ENCODE assay signal across 8 cellular contexts in genomic region chr2:28155627-28156026, GRCh38.
A peak's percentile ranks its signal among the peaks of the same experiment; 100 is the strongest.
DNase-seq lines count a peak whose midpoint lies in the region; TF ChIP-seq lines count a peak whose summit lies in the region.

No MANE protein-coding gene starts in this region.

- POLR2A ChIA-PET in AG04450 (lab: Yijun Ruan, JAX) (no interaction called here), GM10248 (lab: Yijun Ruan, JAX) (no interaction called here), RWPE1 (lab: Yijun Ruan, JAX; ENCODE audit: low non-redundant PET) (no interaction called here)
- POLR2A ChIA-PET in activated CD4-positive, alpha-beta T cell treated with anti-CD3 and anti-CD28 coated beads, Interleukin-2, amount 10 ng/mL, durations not matched to agents 7 days and 5 days (lab: Charles Lee), result no interaction called here

- H3K4me1 Mint-ChIP-seq in glutamatergic neuron (ENCODE audit: low read depth, unreplicated experiment), result no peaks in the 10 kb centered on the region
- no peaks in the 10 kb centered on the region for H3K4me1 Mint-ChIP-seq in activated CD4-positive, alpha-beta T cell treated with anti-CD3 and anti-CD28 coated beads, Interleukin-2, amount 10 ng/mL, durations not matched to agents 7 days and 5 days

- TF ChIP-seq CTCF in AG04450 (IDR thresholded peaks at IDR 0.05; ENCODE audit: low read depth, low read length), result peak; percentile 49
- peak; percentile 10 for TF ChIP-seq CTCF in GM10248 (IDR thresholded peaks at IDR 0.05; ENCODE audit: control extremely low read depth, extremely low read depth, low read depth, missing control alignments)
- TF ChIP-seq CTCF in RWPE1 (conservative IDR thresholded peaks at IDR 0.05; ENCODE audit: low read depth), result peak; percentile 31; the same call in 1 of the 2 replicates
- TF ChIP-seq CTCF in glutamatergic neuron (IDR thresholded peaks at IDR 0.05; ENCODE audit: partially characterized antibody, unreplicated experiment), result peak; percentile 73

- CTCF ChIA-PET in AG04450 (lab: Charles Lee) (interaction anchor here (0.8 to 1.1 kb wide), 2 partner anchors 10 to 432 kb away, joined by 3 read pairs; no protein-coding TSS in a partner anchor), GM10248 (lab: Yijun Ruan, JAX) (no interaction called here), RWPE1 (lab: Yijun Ruan, JAX) (interaction anchor here (0.7 kb wide), 2 partner anchors 93 to 184 kb away, joined by 3 to 4 read pairs; no protein-coding TSS in a partner anchor)
- CTCF ChIA-PET in activated CD4-positive, alpha-beta T cell treated with anti-CD3 and anti-CD28 coated beads, Interleukin-2, amount 10 ng/mL, durations not matched to agents 7 days and 5 days (lab: Charles Lee), result interaction anchor here (0.6 kb wide), 1 partner anchor 105 kb away, joined by 3 read pairs; no protein-coding TSS in a partner anchor

- H3K27me3 ChIP-seq in AG04450 (ENCODE audit: control insufficient read depth, insufficient read depth, low read length), result no peaks in the 10 kb centered on the region

- H3K9me3 Mint-ChIP-seq in glutamatergic neuron (ENCODE audit: unreplicated experiment), result no peaks in the 10 kb centered on the region
- peaks cover 23% of the 10 kb centered on the region for H3K9me3 Mint-ChIP-seq in activated CD4-positive, alpha-beta T cell treated with anti-CD3 and anti-CD28 coated beads, Interleukin-2, amount 10 ng/mL, durations not matched to agents 7 days and 5 days

- H3K9me3 ChIP-seq in AG04450 (ENCODE audit: control insufficient read depth, insufficient read depth, low read length), result peaks cover 3% of the 10 kb centered on the region; the same call in 1 of the 2 replicates

- no peak overlapping the region for H3K4me3 Mint-ChIP-seq in glutamatergic neuron (ENCODE audit: unreplicated experiment)
- no peak overlapping the region for H3K4me3 Mint-ChIP-seq in activated CD4-positive, alpha-beta T cell treated with anti-CD3 and anti-CD28 coated beads, Interleukin-2, amount 10 ng/mL, durations not matched to agents 7 days and 5 days

- H3K27me3 Mint-ChIP-seq in glutamatergic neuron (ENCODE audit: unreplicated experiment), result no peaks in the 10 kb centered on the region
- H3K27me3 Mint-ChIP-seq in activated CD4-positive, alpha-beta T cell treated with anti-CD3 and anti-CD28 coated beads, Interleukin-2, amount 10 ng/mL, durations not matched to agents 7 days and 5 days, result no peaks in the 10 kb centered on the region

- no peak overlapping the region for H3K4me3 ChIP-seq in AG04450 (ENCODE audit: low read depth, low read length)

- no peak overlapping the region for H3K27ac ChIP-seq in AG04450 (ENCODE audit: low read depth, low read length)
- H3K27ac ChIP-seq in RWPE1, result no peak overlapping the region

- H3K27ac Mint-ChIP-seq in glutamatergic neuron (ENCODE audit: unreplicated experiment), result no peak overlapping the region
- no peak overlapping the region for H3K27ac Mint-ChIP-seq in activated CD4-positive, alpha-beta T cell treated with anti-CD3 and anti-CD28 coated beads, Interleukin-2, amount 10 ng/mL, durations not matched to agents 7 days and 5 days

- peaks cover 5% of the 10 kb centered on the region for H3K36me3 Mint-ChIP-seq in glutamatergic neuron (ENCODE audit: unreplicated experiment)
- H3K36me3 Mint-ChIP-seq in activated CD4-positive, alpha-beta T cell treated with anti-CD3 and anti-CD28 coated beads, Interleukin-2, amount 10 ng/mL, durations not matched to agents 7 days and 5 days (ENCODE audit: low read depth), result peaks cover 18% of the 10 kb centered on the region

- DNase-seq in AG04450 (ENCODE audit: low read depth, low spot score) (no peak), GM10248 (ENCODE audit: extremely low spot score) (no peak), RWPE1 (ENCODE audit: low spot score) (no peak), glutamatergic neuron (no peak), ecto neural progenitor cell (ENCODE audit: low spot score) (no peak), C1 segment of cervical spinal cord (lab: John Stamatoyannopoulos, UW) (no peak)
- DNase-seq in activated CD4-positive, CD25-positive, alpha-beta regulatory T cell treated with anti-CD3 and anti-CD28 coated beads, Interleukin-2, amount 50 U/mL, for 72 hours, result no peak
- no peak for DNase-seq in activated CD4-positive, alpha-beta T cell treated with anti-CD3 and anti-CD28 coated beads, Interleukin-2, amount 10 ng/mL, durations not matched to agents 7 days and 5 days

Comparison
In these comparisons a context has a peak if more than half of its experiments do, and no peak if none do; other contexts are left out.
1. CTCF ChIP-seq: peak in every context shown above with its lines; median percentile 73 in glutamatergic neuron; 49 in AG04450; 31 in RWPE1; 10 in GM10248.